Comparison of ENCODE assay signal across 18 cellular contexts in the genomic region with DNA sequence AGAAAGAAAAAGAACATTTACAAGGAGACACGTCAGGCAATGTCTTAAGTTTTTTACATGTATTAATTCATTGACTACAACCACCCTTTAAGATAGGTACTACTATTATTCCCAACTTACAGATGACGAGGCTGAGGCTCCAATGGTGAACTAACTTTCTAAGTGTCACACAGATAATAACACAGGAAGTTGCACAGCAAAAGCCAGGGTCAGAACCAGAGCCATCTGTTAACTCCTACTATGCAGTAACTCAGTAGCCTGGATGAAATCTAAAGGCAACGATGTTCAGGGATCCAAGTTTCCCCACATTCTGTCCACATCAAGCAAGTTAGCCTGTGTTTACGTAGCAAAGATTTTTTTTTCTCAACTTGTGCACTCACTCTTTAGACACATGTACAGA.
A peak's percentile ranks its signal among the peaks of the same experiment; 100 is the strongest.
DNase-seq lines count a peak whose midpoint lies in the region; ATAC-seq and TF ChIP-seq lines count a peak whose summit lies in the region.
"Had no signal": no experiment of that assay in that cellular context is flagged by ENCODE, and none has a peak within 500 bp of the region (broad histone marks: within the 10 kb centered on the region; RNA-seq: fewer than 3 reads in every experiment).

No MANE protein-coding gene starts in this region.

- peak overlapping the region; percentile 89 for H3K27ac ChIP-seq in BLaER1
- peak overlapping the region; percentile 96 for H3K27ac ChIP-seq in DND-41 (ENCODE audit: low read length)
- H3K27ac ChIP-seq: cardiac muscle cell, left lung, tibial nerve had no signal

- peaks cover 12% of the 10 kb centered on the region for H3K9me3 Mint-ChIP-seq in activated T-helper 1 cell treated with anti-CD3 and anti-CD28 coated beads, Interleukin-12 subunit alpha, Interleukin-12 subunit beta, Interleukin-2, Interleukin-4 antibody, amounts not matched to agents 30 ng/mL and 10 ng/mL and 1 ng/mL, durations not matched to agents 14 hours and 24 hours and 36 hours
- H3K9me3 Mint-ChIP-seq in stimulated activated effector memory CD8-positive, alpha-beta T cell treated with anti-CD3 and anti-CD28 coated beads, Interleukin-12 subunit alpha, Interleukin-12 subunit beta, amount 100 ng/mL, for 72 hours, result no peaks in the 10 kb centered on the region
- H3K9me3 Mint-ChIP-seq: H9; stimulated activated memory B cell treated with anti-CD40 and anti-IgM and Interleukin-4, amounts not matched to agents 10 μg/mL and 1 μg/mL and 100 μg/mL, for 72 hours; WTC11 had no signal

- TF ChIP-seq CTCF in DND-41 (IDR thresholded peaks at IDR 0.05; ENCODE audit: borderline replicate concordance, extremely low read depth, low read length, poor library complexity, severe bottlenecking), result no peak
- no peak for TF ChIP-seq CTCF in NB4 (IDR thresholded peaks at IDR 0.05; ENCODE audit: low read depth, low read length)

- H3K36me3 Mint-ChIP-seq in activated T-helper 1 cell treated with anti-CD3 and anti-CD28 coated beads, Interleukin-12 subunit alpha, Interleukin-12 subunit beta, Interleukin-2, Interleukin-4 antibody, amounts not matched to agents 30 ng/mL and 10 ng/mL and 1 ng/mL, durations not matched to agents 14 hours and 24 hours and 36 hours (ENCODE audit: low read depth), result peaks cover 14% of the 10 kb centered on the region
- no peaks in the 10 kb centered on the region for H3K36me3 Mint-ChIP-seq in stimulated activated effector memory CD8-positive, alpha-beta T cell treated with anti-CD3 and anti-CD28 coated beads, Interleukin-12 subunit alpha, Interleukin-12 subunit beta, amount 100 ng/mL, for 72 hours
- H3K36me3 Mint-ChIP-seq: IgD-negative memory B cell; stimulated activated memory B cell treated with anti-CD40 and anti-IgM and Interleukin-4, amounts not matched to agents 10 μg/mL and 1 μg/mL and 100 μg/mL, for 72 hours; WTC11 had no signal

- TF ChIP-seq POLR2A in NB4 (IDR thresholded peaks at IDR 0.05; ENCODE audit: extremely low read depth, insufficient read length), result peak; percentile 54

- ATAC-seq in DND-41 (ENCODE audit: insufficient read depth, low read depth), result peak; percentile 65
- no peak for ATAC-seq in stimulated activated effector memory CD8-positive, alpha-beta T cell treated with anti-CD3 and anti-CD28 coated beads, Interleukin-12 subunit alpha, Interleukin-12 subunit beta, amount 100 ng/mL, for 72 hours
- no peak for ATAC-seq in HG02981 (IDR thresholded peaks at IDR 0.05; ENCODE audit: unreplicated experiment)
- ATAC-seq: left lung; stimulated activated memory B cell treated with anti-CD40 and anti-IgM and Interleukin-4, amounts not matched to agents 10 μg/mL and 1 μg/mL and 100 μg/mL, for 72 hours; WTC11 had no signal

- H3K79me2 ChIP-seq in DND-41 (ENCODE audit: insufficient read depth, low read length), result peaks cover 100% of the 10 kb centered on the region

- H3K9ac ChIP-seq in BLaER1 (peak overlapping the region; percentile 59), DND-41 (ENCODE audit: low read depth, low read length) (peak overlapping the region; percentile 59)

- H3K4me3 Mint-ChIP-seq in activated T-helper 1 cell treated with anti-CD3 and anti-CD28 coated beads, Interleukin-12 subunit alpha, Interleukin-12 subunit beta, Interleukin-2, Interleukin-4 antibody, amounts not matched to agents 30 ng/mL and 10 ng/mL and 1 ng/mL, durations not matched to agents 14 hours and 24 hours and 36 hours, result peak overlapping the region; percentile 68
- H3K4me3 Mint-ChIP-seq in stimulated activated effector memory CD8-positive, alpha-beta T cell treated with anti-CD3 and anti-CD28 coated beads, Interleukin-12 subunit alpha, Interleukin-12 subunit beta, amount 100 ng/mL, for 72 hours, result no peak overlapping the region
- H3K4me3 Mint-ChIP-seq: H9; stimulated activated memory B cell treated with anti-CD40 and anti-IgM and Interleukin-4, amounts not matched to agents 10 μg/mL and 1 μg/mL and 100 μg/mL, for 72 hours; WTC11 had no signal

- peak overlapping the region; percentile 69 for H3K27ac Mint-ChIP-seq in activated T-helper 1 cell treated with anti-CD3 and anti-CD28 coated beads, Interleukin-12 subunit alpha, Interleukin-12 subunit beta, Interleukin-2, Interleukin-4 antibody, amounts not matched to agents 30 ng/mL and 10 ng/mL and 1 ng/mL, durations not matched to agents 14 hours and 24 hours and 36 hours
- H3K27ac Mint-ChIP-seq in stimulated activated effector memory CD8-positive, alpha-beta T cell treated with anti-CD3 and anti-CD28 coated beads, Interleukin-12 subunit alpha, Interleukin-12 subunit beta, amount 100 ng/mL, for 72 hours, result no peak overlapping the region
- H3K27ac Mint-ChIP-seq: H9; IgD-negative memory B cell; stimulated activated memory B cell treated with anti-CD40 and anti-IgM and Interleukin-4, amounts not matched to agents 10 μg/mL and 1 μg/mL and 100 μg/mL, for 72 hours; WTC11 had no signal

- DNase-seq in DND-41 (peak; percentile 73), NB4 (ENCODE audit: low read depth) (peak; percentile 91), cortex of kidney (lab: John Stamatoyannopoulos, UW) (no peak), COLO829 (ENCODE audit: low spot score) (no peak)
- no peak for DNase-seq in activated T-helper 1 cell treated with anti-CD3 and anti-CD28 coated beads, Interleukin-12 subunit alpha, Interleukin-12 subunit beta, Interleukin-2, Interleukin-4 antibody, amounts not matched to agents 30 ng/mL and 10 ng/mL and 1 ng/mL, durations not matched to agents 14 hours and 24 hours and 36 hours (ENCODE audit: low spot score)
- DNase-seq in stimulated activated effector memory CD8-positive, alpha-beta T cell treated with anti-CD3 and anti-CD28 coated beads, Interleukin-12 subunit alpha, Interleukin-12 subunit beta, amount 100 ng/mL, for 72 hours (ENCODE audit: low spot score in 2 of 2), result no peak
- DNase-seq: C1 segment of cervical spinal cord, H9, left lung, NCI-H1436 treated with DMSO at 0.1 percent for 48 hours, NCI-H345 had no signal

- H3K4me3 ChIP-seq in BLaER1 (peak overlapping the region; percentile 56), DND-41 (ENCODE audit: low read depth in 1 of 2, low read length in 2 of 2) (peak overlapping the region in 1 of 2 experiments; percentile 43; a peak in 3 of 4 replicates), NB4 (ENCODE audit: low read depth, low read length) (peak overlapping the region; percentile 74)
- H3K4me3 ChIP-seq: cardiac muscle cell, left lung, tibial nerve had no signal

- H3K4me1 ChIP-seq in BLaER1 (peaks cover 61% of the 10 kb centered on the region), DND-41 (ENCODE audit: insufficient read depth, low read length) (peaks cover 99% of the 10 kb centered on the region)

- H3K27me3 Mint-ChIP-seq in activated T-helper 1 cell treated with anti-CD3 and anti-CD28 coated beads, Interleukin-12 subunit alpha, Interleukin-12 subunit beta, Interleukin-2, Interleukin-4 antibody, amounts not matched to agents 30 ng/mL and 10 ng/mL and 1 ng/mL, durations not matched to agents 14 hours and 24 hours and 36 hours (ENCODE audit: insufficient read depth), result no peaks in the 10 kb centered on the region
- H3K27me3 Mint-ChIP-seq: IgD-negative memory B cell had no signal

- H3K4me2 ChIP-seq in BLaER1 (peak overlapping the region; percentile 86), DND-41 (ENCODE audit: insufficient read depth, low read length) (peak overlapping the region; percentile 63)

- no peaks in the 10 kb centered on the region for H4K20me1 ChIP-seq in BLaER1
- H4K20me1 ChIP-seq in DND-41 (ENCODE audit: insufficient read depth, low read length), result no peaks in the 10 kb centered on the region

- no peak overlapping the region for H2AFZ ChIP-seq in DND-41 (ENCODE audit: low read depth, low read length)

- H3K36me3 ChIP-seq in BLaER1, result no peaks in the 10 kb centered on the region
- peaks cover 13% of the 10 kb centered on the region; the same call in 1 of the 2 replicates for H3K36me3 ChIP-seq in DND-41 (ENCODE audit: insufficient read depth, low read length)
- H3K36me3 ChIP-seq: cardiac muscle cell, left lung, tibial nerve had no signal

- no peaks in the 10 kb centered on the region for H3K27me3 ChIP-seq in BLaER1
- no peaks in the 10 kb centered on the region for H3K27me3 ChIP-seq in DND-41 (ENCODE audit: insufficient read depth, low read length, poor library complexity)
- H3K27me3 ChIP-seq: cardiac muscle cell, left lung, tibial nerve had no signal

- intact Hi-C loops in activated T-helper 1 cell treated with anti-CD3 and anti-CD28 coated beads, Interleukin-12 subunit alpha, Interleukin-12 subunit beta, Interleukin-2, Interleukin-4 antibody, amounts not matched to agents 30 ng/mL and 10 ng/mL and 1 ng/mL, durations not matched to agents 14 hours and 24 hours and 36 hours (cut with micrococcal nuclease), result no loop called here

- peaks cover 59% of the 10 kb centered on the region for H3K4me1 Mint-ChIP-seq in activated T-helper 1 cell treated with anti-CD3 and anti-CD28 coated beads, Interleukin-12 subunit alpha, Interleukin-12 subunit beta, Interleukin-2, Interleukin-4 antibody, amounts not matched to agents 30 ng/mL and 10 ng/mL and 1 ng/mL, durations not matched to agents 14 hours and 24 hours and 36 hours (ENCODE audit: low read depth)
- peaks cover 8% of the 10 kb centered on the region for H3K4me1 Mint-ChIP-seq in stimulated activated effector memory CD8-positive, alpha-beta T cell treated with anti-CD3 and anti-CD28 coated beads, Interleukin-12 subunit alpha, Interleukin-12 subunit beta, amount 100 ng/mL, for 72 hours
- H3K4me1 Mint-ChIP-seq: H9, WTC11 had no signal

- H3K9me3 ChIP-seq in BLaER1, result peaks cover 10% of the 10 kb centered on the region; the same call in 1 of the 2 replicates
- H3K9me3 ChIP-seq in DND-41 (ENCODE audit: insufficient read depth, low read length, severe bottlenecking), result no peaks in the 10 kb centered on the region
- H3K9me3 ChIP-seq: left lung, tibial nerve had no signal

Comparison
In these comparisons a context has a peak if more than half of its experiments do, and no peak if none do; other contexts are left out.
1. DNase-seq: peak in DND-41 (single experiment) and NB4 (single experiment); none in activated T-helper 1 cell treated with anti-CD3 and anti-CD28 coated beads, Interleukin-12 subunit alpha, Interleukin-12 subunit beta, Interleukin-2, Interleukin-4 antibody, amounts not matched to agents 30 ng/mL and 10 ng/mL and 1 ng/mL, durations not matched to agents 14 hours and 24 hours and 36 hours (single experiment), cortex of kidney (single experiment), COLO829 (single experiment) and stimulated activated effector memory CD8-positive, alpha-beta T cell treated with anti-CD3 and anti-CD28 coated beads, Interleukin-12 subunit alpha, Interleukin-12 subunit beta, amount 100 ng/mL, for 72 hours (0 of 2).